Comparison of ENCODE assay signal across 26 cellular contexts in genomic region chr21:44761747-44762208, GRCh38. TPM values are rescaled to one million over a fixed set of nuclear protein-coding genes. Genes with fewer than 3 reads are reported as not detected.
DNase-seq lines count a peak whose midpoint lies in the region; ATAC-seq, FAIRE-seq and TF ChIP-seq lines count a peak whose summit lies in the region.
"Had no signal": no experiment of that assay in that cellular context is flagged by ENCODE, and none has a peak within 500 bp of the region (broad histone marks: within the 10 kb centered on the region; RNA-seq: fewer than 3 reads in every experiment).

No MANE protein-coding gene starts in this region.

- H3K27me3 ChIP-seq in HCT116 (ENCODE audit: insufficient read depth, low read length) (no peaks in the 10 kb centered on the region), K562 (ENCODE audit: control insufficient read depth in 2 of 2, insufficient read depth in 2 of 2, low read length in 2 of 2) (peaks cover 0 to 5% of the 10 kb centered on the region in 2 experiments; a peak in 1 of 5 replicates), mucosa of rectum (ENCODE audit: control insufficient read depth in 2 of 2, insufficient read depth in 2 of 2, low read length in 2 of 2) (peaks cover 0 to 3% of the 10 kb centered on the region in 2 donors)
- H3K27me3 ChIP-seq: BE2C, upper lobe of right lung had no signal

- RAD21 ChIA-PET in HCT116 (lab: Charles Lee; ENCODE audit: low non-redundant PET in 1 of 2, low total read pairs in 2 of 2, uncharacterized antibody in 2 of 2, unreplicated experiment in 2 of 2): no interaction called here

- BruUV-seq in HCT116 (replicated peaks; lab: Mats Ljungman, UMichigan): no TSS peak
- BruUV-seq in K562 (replicated peaks; lab: Mats Ljungman, UMichigan): no TSS peak

- ATAC-seq in HCT116: peak; percentile 56
- no peak for ATAC-seq in K562
- no peak for ATAC-seq in GM18520 (IDR thresholded peaks at IDR 0.05; ENCODE audit: unreplicated experiment)
- ATAC-seq in GM21381 (IDR thresholded peaks at IDR 0.05; ENCODE audit: unreplicated experiment): no peak
- ATAC-seq: SK-N-SH treated with all-trans-retinoic acid at 6 μM for 48 hours, upper lobe of right lung had no signal

- DNase-seq in NCI-H1105 (lab: John Stamatoyannopoulos, UW) (peak; percentile 4), NCI-H1105 treated with DMSO at 0.1 percent for 48 hours (lab: John Stamatoyannopoulos, UW) (no peak), HCT116 (ENCODE audit: low read depth, low spot score) (no peak), K562 (ENCODE audit: extremely low read depth in 1 of 4, low spot score in 3 of 4) (no peak), KG1 (lab: John Stamatoyannopoulos, UW) (no peak)
- DNase-seq: activated naive CD8-positive, alpha-beta T cell treated with anti-CD3 and anti-CD28 coated beads, Interleukin-2, amount 10 ng/mL, durations not matched to agents 7 days and 5 days; BE2C; central memory CD4-positive, alpha-beta T cell; DND-41; glutamatergic neuron; IMR-90; stimulated activated CD4-positive, alpha-beta T cell treated with anti-CD3 and anti-CD28 coated beads, Interleukin-1b, Interleukin-23, amount 100 ng/mL, for 48 hours; upper lobe of right lung had no signal

- H3K4me1 ChIP-seq in HCT116 (ENCODE audit: control insufficient read depth in 1 of 2, insufficient read depth in 2 of 2, low read length in 2 of 2): peaks cover 5 to 20% of the 10 kb centered on the region in 2 experiments; a peak in 3 of 4 replicates
- peaks cover 17 to 61% of the 10 kb centered on the region in 2 experiments for H3K4me1 ChIP-seq in K562 (replicated peaks in 1 of 2; ENCODE audit: control insufficient read depth in 2 of 2, insufficient read depth in 2 of 2, low read length in 2 of 2)
- peaks cover 0 to 11% of the 10 kb centered on the region in 2 donors for H3K4me1 ChIP-seq in mucosa of rectum (ENCODE audit: control insufficient read depth in 2 of 2, insufficient read depth in 2 of 2, low read length in 2 of 2)
- H3K4me1 ChIP-seq: BE2C, upper lobe of right lung had no signal

- in situ Hi-C loops in K562 (cut with MboI): no loop called here

- H2AFZ ChIP-seq in HCT116 (ENCODE audit: low read depth, low read length, poor library complexity, severe bottlenecking): peak overlapping the region; percentile 90
- H2AFZ ChIP-seq in K562 (ENCODE audit: low read depth, low read length): no peak overlapping the region

- peak overlapping the region; percentile 6; the same call in 1 of the 2 replicates for H3K27ac ChIP-seq in HCT116 (ENCODE audit: low read depth, low read length)
- H3K27ac ChIP-seq in K562 (ENCODE audit: extremely low read depth, low read depth, low read length): no peak overlapping the region
- H3K27ac ChIP-seq in mucosa of rectum (ENCODE audit: low read depth in 2 of 2, low read length in 2 of 2): no peak overlapping the region
- H3K27ac ChIP-seq: upper lobe of right lung had no signal

- H4K20me1 ChIP-seq in HCT116 (ENCODE audit: insufficient read depth): no peaks in the 10 kb centered on the region
- H4K20me1 ChIP-seq in K562 (replicated peaks; ENCODE audit: control insufficient read depth, insufficient read depth, low read length): peaks cover 22% of the 10 kb centered on the region

- H3K9me2 ChIP-seq in HCT116 (ENCODE audit: insufficient read depth): no peaks in the 10 kb centered on the region

- H3K9ac ChIP-seq in HCT116 (ENCODE audit: low read length): peak overlapping the region; percentile 25; the same call in 1 of the 2 replicates
- H3K9ac ChIP-seq in K562 (ENCODE audit: insufficient read depth in 1 of 2, low read depth in 2 of 2, low read length in 2 of 2): peak overlapping the region in 1 of 2 experiments; percentile 7; a peak in 1 of 4 replicates
- peak overlapping the region in 1 of 2 donors; percentile 16 for H3K9ac ChIP-seq in mucosa of rectum (ENCODE audit: low read depth in 1 of 2, low read length in 2 of 2)

- TF ChIP-seq CTCF in HCT116 (IDR thresholded peaks at IDR 0.05 in 2 of 3, conservative IDR thresholded peaks at IDR 0.05 in 1 of 3; ENCODE audit: borderline replicate concordance in 1 of 3, insufficient read depth in 1 of 3, low read depth in 2 of 3, low read length in 2 of 3) (no peak), K562 (IDR thresholded peaks at IDR 0.05 in 2 of 3, conservative IDR thresholded peaks at IDR 0.05 in 1 of 3; ENCODE audit: insufficient read depth in 2 of 3, low read depth in 1 of 3, low read length in 3 of 3) (no peak)

- H3K36me3 ChIP-seq in HCT116 (ENCODE audit: control insufficient read depth in 1 of 2, insufficient read depth in 2 of 2, low read length in 2 of 2) (no peaks in the 10 kb centered on the region), K562 (ENCODE audit: control insufficient read depth, insufficient read depth, low read length) (no peaks in the 10 kb centered on the region), mucosa of rectum (ENCODE audit: control insufficient read depth in 2 of 2, insufficient read depth in 2 of 2, low read length in 2 of 2) (no peaks in the 10 kb centered on the region)
- H3K36me3 ChIP-seq: BE2C, upper lobe of right lung had no signal

- H3K4me3 ChIP-seq in HCT116 (replicated peaks in 1 of 2; ENCODE audit: low read depth in 1 of 2, low read length in 2 of 2): no peak overlapping the region
- H3K4me3 ChIP-seq in K562: no peak overlapping the region
- H3K4me3 ChIP-seq in mucosa of rectum (ENCODE audit: low read length in 2 of 2): peak overlapping the region; percentile 36 to 44
- H3K4me3 ChIP-seq: lung, upper lobe of right lung had no signal

- H3K9me1 ChIP-seq in K562 (ENCODE audit: control insufficient read depth, insufficient read depth, low read length): no peaks in the 10 kb centered on the region

- H3K4me2 ChIP-seq in HCT116 (ENCODE audit: low read length) (peak overlapping the region; percentile 57), K562 (ENCODE audit: insufficient read depth, low read length) (no peak overlapping the region)

- TF ChIP-seq RAD21 in HCT116 (IDR thresholded peaks at IDR 0.05; ENCODE audit: low read depth): no peak
- TF ChIP-seq RAD21 in K562 (CRISPR knock-in tag; conservative IDR thresholded peaks at IDR 0.05 in 1 of 2, IDR thresholded peaks at IDR 0.05 in 1 of 2): no peak

- intact Hi-C loops in HCT116 (cut with micrococcal nuclease) (no loop called here), K562 (cut with micrococcal nuclease) (no loop called here)

- CTCF ChIA-PET in HCT116 (lab: Charles Lee) (interaction anchor here (0.5 to 1.1 kb wide), 2 partner anchors 134 to 251 kb away, joined by 3 read pairs; no protein-coding TSS in a partner anchor), K562 (lab: Yijun Ruan, JAX; ENCODE audit: low intra/inter-chr PET ratio) (no interaction called here)

- no peak for TF ChIP-seq EP300 in K562 (IDR thresholded peaks at IDR 0.05; ENCODE audit: low read length)

- WGBS in K562 (ENCODE audit: insufficient coverage, low coverage, missing lambda C conversion rate): 39% methylated on average over 12 of the region's 14 CpGs

- H3K9me3 ChIP-seq in HCT116 (ENCODE audit: control insufficient read depth in 1 of 2, insufficient read depth in 1 of 2, low read depth in 1 of 2, low read length in 2 of 2) (no peaks in the 10 kb centered on the region), K562 (replicated peaks; ENCODE audit: control insufficient read depth, insufficient read depth, low read depth, low read length) (no peaks in the 10 kb centered on the region), mucosa of rectum (ENCODE audit: control insufficient read depth in 2 of 2, low read length in 2 of 2) (no peaks in the 10 kb centered on the region)
- H3K9me3 ChIP-seq: BE2C, upper lobe of right lung had no signal

- POLR2A ChIA-PET in HCT116 (lab: Charles Lee): no interaction called here
- POLR2A ChIA-PET in K562 (lab: Yijun Ruan, JAX): interaction anchor here (0.6 to 0.9 kb wide), 2 partner anchors 22 to 40 kb away, joined by 3 read pairs; partner anchors contain the start of gene UBE2G2

- peak; percentile 42 for FAIRE-seq in K562 (lab: Jason Lieb, UNC)
- FAIRE-seq: A204.1, astrocyte had no signal

- no peak for TF ChIP-seq POLR2A in HCT116 (IDR thresholded peaks at IDR 0.05; ENCODE audit: borderline replicate concordance, extremely low read depth, insufficient read depth, insufficient read length)
- no peak for TF ChIP-seq POLR2A in K562 (conservative IDR thresholded peaks at IDR 0.05)

- H3K79me2 ChIP-seq in HCT116 (ENCODE audit: insufficient read depth, low read length) (no peaks in the 10 kb centered on the region), K562 (ENCODE audit: control insufficient read depth, insufficient read depth, low read length) (no peaks in the 10 kb centered on the region)

RNA-seq across cellular contexts. Expression of gene UBE2G2, which starts 39.8 kb away (rescaled TPM):
- total RNA-seq in HCT116 (2021; ENCODE audit: unreplicated experiment) (86.5 TPM), K562 (2014; rRNA removed) (122 and 148 TPM in 2 replicates), K562 (2014; rRNA removed; fragmentation: Illumina TruSeq; extraction: Trizol) (109 and 112 TPM in 2 replicates), K562 (2015; rRNA removed; fragmentation: Illumina TruSeq; extraction: Trizol) (99.0 and 112 TPM in 2 replicates), K562 (2021) (131 and 140 TPM in 2 replicates)
- 60.0 and 65.3 TPM in 2 replicates for polyA plus RNA-seq in HCT116 (2012)
- 217 and 395 TPM in 2 replicates for total RNA-seq in K562 (2011; cell fraction: chromatin; rRNA removed; ENCODE audit: low replicate concordance)
- 127 and 140 TPM in 2 replicates for total RNA-seq in K562 (2011; cell fraction: nucleolus; rRNA removed)
- total RNA-seq in K562 (2011; cell fraction: nucleoplasm; rRNA removed): 222 and 291 TPM in 2 replicates
- polyA plus RNA-seq in K562 (2011; rRNA removed) (210 and 225 TPM in 2 replicates), K562 (2014; fragmentation: Illumina TruSeq; extraction: Trizol) (198 and 202 TPM in 2 replicates), K562 (2014; fragmentation: Nextera tagmentation; extraction: Ambion mirVana) (10 to 100 TPM; 47.5 to 74.3 TPM), K562 (2014; rRNA removed) (200 and 297 TPM in 2 replicates)
- 249 and 260 TPM in 2 replicates for polyA plus RNA-seq in K562 (2011; cell fraction: cytosol; rRNA removed)
- polyA plus RNA-seq in K562 (2011; cell fraction: nucleus; rRNA removed): 234 and 303 TPM in 2 replicates
- polyA plus RNA-seq in K562 (2012): 119 and 202 TPM in 2 replicates
- 146 and 179 TPM in 2 replicates for polyA minus RNA-seq in K562 (2011; rRNA and poly(A)+ RNA removed)
- polyA minus RNA-seq in K562 (2011; cell fraction: cytosol; rRNA and poly(A)+ RNA removed): 83.5 and 87.6 TPM in 2 replicates
- polyA minus RNA-seq in K562 (2011; cell fraction: nucleus; rRNA and poly(A)+ RNA removed): 115 and 148 TPM in 2 replicates

RNA-seq across cellular contexts. Expression of gene TSPEAR, which starts 50.4 kb away (rescaled TPM):
- total RNA-seq in HCT116 (2021; ENCODE audit: unreplicated experiment) (not detected), K562 (2014; rRNA removed) (not detected in 2 replicates), K562 (2014; rRNA removed; fragmentation: Illumina TruSeq; extraction: Trizol) (not detected in 2 replicates), K562 (2015; rRNA removed; fragmentation: Illumina TruSeq; extraction: Trizol) (not detected in 2 replicates), K562 (2021) (not detected in 2 replicates)
- polyA plus RNA-seq in HCT116 (2012): 0.01 and 0.04 TPM in 2 replicates
- total RNA-seq in K562 (2011; cell fraction: chromatin; rRNA removed; ENCODE audit: low replicate concordance): not detected in 2 replicates
- total RNA-seq in K562 (2011; cell fraction: nucleolus; rRNA removed): not detected in 2 replicates
- total RNA-seq in K562 (2011; cell fraction: nucleoplasm; rRNA removed): not detected in 2 replicates
- polyA plus RNA-seq in K562 (2011; rRNA removed) (not detected in 2 replicates), K562 (2014; fragmentation: Illumina TruSeq; extraction: Trizol) (not detected in 2 replicates), K562 (2014; fragmentation: Nextera tagmentation; extraction: Ambion mirVana) (not detected), K562 (2014; rRNA removed) (not detected in 2 replicates)
- polyA plus RNA-seq in K562 (2011; cell fraction: cytosol; rRNA removed): not detected in 2 replicates
- not detected in 2 replicates for polyA plus RNA-seq in K562 (2011; cell fraction: nucleus; rRNA removed)
- polyA plus RNA-seq in K562 (2012): 0.03 and 0.14 TPM in 2 replicates
- not detected in 2 replicates for polyA minus RNA-seq in K562 (2011; rRNA and poly(A)+ RNA removed)
- polyA minus RNA-seq in K562 (2011; cell fraction: cytosol; rRNA and poly(A)+ RNA removed): not detected in 2 replicates
- polyA minus RNA-seq in K562 (2011; cell fraction: nucleus; rRNA and poly(A)+ RNA removed): not detected in 2 replicates
- total RNA-seq: activated CD4-positive, alpha-beta T cell treated with anti-CD3 and anti-CD28 coated beads, Interleukin-2, amount 10 ng/mL, durations not matched to agents 7 days and 5 days; activated naive CD8-positive, alpha-beta T cell treated with anti-CD3 and anti-CD28 coated beads, Interleukin-2, amount 10 ng/mL, durations not matched to agents 7 days and 5 days; astrocyte; IMR-90; kidney epithelial cell; M059J; OCI-LY7; pulmonary artery endothelial cell; T-helper 2 cell treated with Interferon-gamma antibody and Interleukin-4, amounts not matched to agents 100 ng/mL and 5 ng/mL, for 36 hours had no signal
- polyA plus RNA-seq: IMR-90 had no signal

RNA-seq across cellular contexts. Expression of gene SUMO3, which starts 56.1 kb away (rescaled TPM):
- total RNA-seq in HCT116 (2021; ENCODE audit: unreplicated experiment) (31.5 TPM), K562 (2014; rRNA removed) (95.2 and 118 TPM in 2 replicates), K562 (2014; rRNA removed; fragmentation: Illumina TruSeq; extraction: Trizol) (101 TPM in 2 replicates), K562 (2015; rRNA removed; fragmentation: Illumina TruSeq; extraction: Trizol) (111 and 113 TPM in 2 replicates), K562 (2021) (120 TPM in 2 replicates)
- 26.5 and 27.5 TPM in 2 replicates for polyA plus RNA-seq in HCT116 (2012)
- 32.4 and 33.2 TPM in 2 replicates for total RNA-seq in K562 (2011; cell fraction: chromatin; rRNA removed; ENCODE audit: low replicate concordance)
- 27.5 and 32.6 TPM in 2 replicates for total RNA-seq in K562 (2011; cell fraction: nucleolus; rRNA removed)
- 42.5 and 55.7 TPM in 2 replicates for total RNA-seq in K562 (2011; cell fraction: nucleoplasm; rRNA removed)
- polyA plus RNA-seq in K562 (2011; rRNA removed) (110 and 128 TPM in 2 replicates), K562 (2014; fragmentation: Illumina TruSeq; extraction: Trizol) (142 and 144 TPM in 2 replicates), K562 (2014; fragmentation: Nextera tagmentation; extraction: Ambion mirVana) (10 to 100 TPM; 13.9 to 21.6 TPM), K562 (2014; rRNA removed) (143 and 146 TPM in 2 replicates)
- 132 and 183 TPM in 2 replicates for polyA plus RNA-seq in K562 (2011; cell fraction: cytosol; rRNA removed)
- 41.4 and 52.1 TPM in 2 replicates for polyA plus RNA-seq in K562 (2011; cell fraction: nucleus; rRNA removed)
- 95.3 and 142 TPM in 2 replicates for polyA plus RNA-seq in K562 (2012)
- 105 and 120 TPM in 2 replicates for polyA minus RNA-seq in K562 (2011; rRNA and poly(A)+ RNA removed)
- polyA minus RNA-seq in K562 (2011; cell fraction: cytosol; rRNA and poly(A)+ RNA removed): 70.3 and 71.5 TPM in 2 replicates
- 18.8 and 32.3 TPM in 2 replicates for polyA minus RNA-seq in K562 (2011; cell fraction: nucleus; rRNA and poly(A)+ RNA removed)

Comparison
In these comparisons a context has a peak if more than half of its experiments do, and no peak if none do; other contexts are left out.
1. H3K4me3 ChIP-seq: peak in mucosa of rectum (2 of 2); none in HCT116 (0 of 2) and K562 (single experiment).